11 cellular contexts compared by ENCODE assay signal in the genomic region with DNA sequence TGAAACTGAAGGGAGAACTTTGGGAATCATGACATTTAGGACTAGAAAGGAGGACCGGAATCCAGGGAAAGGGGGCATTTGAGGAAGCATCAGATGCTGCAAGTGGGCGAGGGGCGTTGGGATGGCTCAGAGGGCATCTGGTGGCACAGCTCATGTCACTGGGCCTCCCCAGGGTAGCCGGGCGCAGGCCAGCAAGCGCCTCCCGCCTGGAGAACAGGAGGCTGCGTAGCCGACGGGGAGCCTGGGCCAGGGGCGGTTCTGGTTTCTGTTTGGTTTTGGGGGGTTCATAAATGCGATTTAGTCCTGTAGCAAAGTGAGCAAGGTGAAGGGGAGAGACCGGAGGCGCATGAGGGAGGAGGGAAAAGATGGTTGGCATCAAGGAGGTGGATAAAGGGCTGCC. TPM values are rescaled to one million over a fixed set of nuclear protein-coding genes. Genes with fewer than 3 reads are reported as not detected.
DNase-seq lines count a peak whose midpoint lies in the region; ATAC-seq and TF ChIP-seq lines count a peak whose summit lies in the region.
"Had no signal": no experiment of that assay in that cellular context is flagged by ENCODE, and none has a peak within 500 bp of the region (broad histone marks: within the 10 kb centered on the region; RNA-seq: fewer than 3 reads in every experiment).

No MANE protein-coding gene starts in this region.

- no peak overlapping the region for H3K23ac ChIP-seq in trophoblast cell (ENCODE audit: low read length)

- DNase-seq in WTC11 (ENCODE audit: low spot score): no peak
- DNase-seq in hepatocyte (ENCODE audit: low spot score): no peak
- DNase-seq in trophoblast cell: no peak
- DNase-seq in NCI-H69 (lab: John Stamatoyannopoulos, UW): no peak
- no peak for DNase-seq in pons (ENCODE audit: low spot score)
- no peak for DNase-seq in adrenal gland
- DNase-seq: activated CD8-positive, alpha-beta T cell treated with anti-CD3 and anti-CD28 coated beads, Interleukin-2, amount 10 ng/mL, durations not matched to agents 7 days and 5 days; left cardiac atrium; right cardiac atrium had no signal

- H4K91ac ChIP-seq in trophoblast cell (ENCODE audit: low read depth, low read length): no peak overlapping the region

- no peaks in the 10 kb centered on the region for H3K9me3 ChIP-seq in HUES48 (ENCODE audit: control insufficient read depth, insufficient read depth, low read length)
- no peaks in the 10 kb centered on the region for H3K9me3 ChIP-seq in hepatocyte (ENCODE audit: low read depth)
- peaks cover 2% of the 10 kb centered on the region for H3K9me3 ChIP-seq in trophoblast cell (ENCODE audit: insufficient read depth, low read depth, low read length)
- no peaks in the 10 kb centered on the region for H3K9me3 ChIP-seq in adrenal gland (replicated peaks in 1 of 3)

- H4K8ac ChIP-seq in trophoblast cell (ENCODE audit: low read depth, low read length): no peak overlapping the region

- H3K4me2 ChIP-seq in hepatocyte: peak overlapping the region; percentile 86
- H3K4me2 ChIP-seq in trophoblast cell (ENCODE audit: low read length): peak overlapping the region; percentile 85

- H3K9me2 ChIP-seq in hepatocyte (replicated peaks; ENCODE audit: insufficient read depth): no peaks in the 10 kb centered on the region

- H2AK5ac ChIP-seq in trophoblast cell (ENCODE audit: low read length): no peak overlapping the region

- no peak overlapping the region for H3K18ac ChIP-seq in trophoblast cell (ENCODE audit: low read length)

- no peak overlapping the region for H3K27ac Mint-ChIP-seq in WTC11
- H3K27ac Mint-ChIP-seq: activated CD8-positive, alpha-beta T cell treated with anti-CD3 and anti-CD28 coated beads, Interleukin-2, amount 10 ng/mL, durations not matched to agents 7 days and 5 days had no signal

- ATAC-seq in WTC11: no peak
- ATAC-seq in GM21360 (IDR thresholded peaks at IDR 0.05; ENCODE audit: unreplicated experiment): no peak

- no peak overlapping the region for H2BK12ac ChIP-seq in trophoblast cell (ENCODE audit: low read length)

- no peak overlapping the region for H3K27ac ChIP-seq in HUES48 (ENCODE audit: low read depth, low read length)
- no peak overlapping the region for H3K27ac ChIP-seq in hepatocyte
- H3K27ac ChIP-seq in trophoblast cell (ENCODE audit: low read depth, low read length): no peak overlapping the region
- no peak overlapping the region for H3K27ac ChIP-seq in adrenal gland

- no peaks in the 10 kb centered on the region for H3K36me3 Mint-ChIP-seq in WTC11

- H3K9ac ChIP-seq in HUES48 (ENCODE audit: low read depth, low read length) (no peak overlapping the region), trophoblast cell (ENCODE audit: low read length) (no peak overlapping the region)

- peak overlapping the region; percentile 42 for H2AFZ ChIP-seq in hepatocyte
- H2AFZ ChIP-seq in trophoblast cell (ENCODE audit: insufficient read depth, low read length, poor library complexity): peak overlapping the region; percentile 83

- H4K12ac ChIP-seq in trophoblast cell (ENCODE audit: low read depth, low read length): no peak overlapping the region

- H3K4me1 ChIP-seq in HUES48 (ENCODE audit: control insufficient read depth, insufficient read depth, low read length) (peaks cover 22% of the 10 kb centered on the region), hepatocyte (ENCODE audit: insufficient read depth) (peaks cover 25% of the 10 kb centered on the region), trophoblast cell (ENCODE audit: control insufficient read depth in 1 of 2, insufficient read depth in 2 of 2, low read length in 2 of 2) (peaks cover 7 to 18% of the 10 kb centered on the region in 2 experiments), adrenal gland (replicated peaks in 1 of 2) (peaks cover 0 to 7% of the 10 kb centered on the region in 2 donors)

- H3K27me3 Mint-ChIP-seq in WTC11 (ENCODE audit: low read depth): peaks cover 55% of the 10 kb centered on the region

- intact Hi-C loops in adrenal gland (cut with DNase I): no loop called here

- POLR2A ChIA-PET in WTC11 (lab: Charles Lee): interaction anchor here (2.3 kb wide), 1 partner anchor 13 kb away, joined by 10 read pairs; no protein-coding TSS in a partner anchor

- H3K27me3 ChIP-seq in HUES48 (ENCODE audit: control insufficient read depth, insufficient read depth, low read length) (peaks cover 48% of the 10 kb centered on the region), hepatocyte (peaks cover 15% of the 10 kb centered on the region), trophoblast cell (ENCODE audit: insufficient read depth, low read length) (peaks cover 32% of the 10 kb centered on the region), adrenal gland (peaks cover 29% of the 10 kb centered on the region)

- H3K4ac ChIP-seq in trophoblast cell (ENCODE audit: low read depth, low read length): no peak overlapping the region

- CTCF ChIA-PET in WTC11 (lab: Charles Lee): interaction anchor here (5.1 kb wide), 1 partner anchor 13 kb away, joined by 34 read pairs; no protein-coding TSS in a partner anchor

- H3K4me3 ChIP-seq in HUES48 (ENCODE audit: low read depth, low read length) (peak overlapping the region; percentile 58; the same call in 1 of the 2 replicates), hepatocyte (no peak overlapping the region), trophoblast cell (ENCODE audit: low read depth, low read length) (no peak overlapping the region), adrenal gland (peak overlapping the region in 1 of 4 donors; percentile 49)

- no peak overlapping the region for H3K14ac ChIP-seq in trophoblast cell (ENCODE audit: low read length)

- peak overlapping the region; percentile 71 for H3K4me3 Mint-ChIP-seq in WTC11
- H3K4me3 Mint-ChIP-seq: activated CD8-positive, alpha-beta T cell treated with anti-CD3 and anti-CD28 coated beads, Interleukin-2, amount 10 ng/mL, durations not matched to agents 7 days and 5 days had no signal

- TF ChIP-seq POLR2A in adrenal gland (IDR thresholded peaks at IDR 0.05): no peak

- H3K4me1 Mint-ChIP-seq in WTC11: peaks cover 51% of the 10 kb centered on the region

- no peaks in the 10 kb centered on the region for H3K79me1 ChIP-seq in trophoblast cell (ENCODE audit: low read length)

- no peaks in the 10 kb centered on the region for H3K9me3 Mint-ChIP-seq in WTC11

- H2BK5ac ChIP-seq in trophoblast cell (ENCODE audit: low read depth, low read length, poor library complexity): no peak overlapping the region

- TF ChIP-seq CTCF in WTC11 (IDR thresholded peaks at IDR 0.05): no peak
- TF ChIP-seq CTCF in hepatocyte (IDR thresholded peaks at IDR 0.05; ENCODE audit: poor library complexity): no peak
- no peak for TF ChIP-seq CTCF in adrenal gland (IDR thresholded peaks at IDR 0.05)

- H4K20me1 ChIP-seq in hepatocyte (ENCODE audit: insufficient read depth, poor library complexity, severe bottlenecking): peaks cover 4% of the 10 kb centered on the region

- no peak overlapping the region for H2BK120ac ChIP-seq in trophoblast cell (ENCODE audit: insufficient read depth, low read length, poor library complexity)

- H3K36me3 ChIP-seq in HUES48 (ENCODE audit: control insufficient read depth, insufficient read depth, low read length) (no peaks in the 10 kb centered on the region), hepatocyte (replicated peaks; ENCODE audit: insufficient read depth, low read depth) (no peaks in the 10 kb centered on the region), trophoblast cell (ENCODE audit: control insufficient read depth in 1 of 2, insufficient read depth in 2 of 2, low read length in 2 of 2) (no peaks in the 10 kb centered on the region), adrenal gland (replicated peaks in 1 of 2) (no peaks in the 10 kb centered on the region)

- 84% methylated on average over 14 of the region's 14 CpGs for WGBS in hepatocyte (ENCODE audit: low lambda C conversion rate, missing lambda C conversion rate)
- WGBS in trophoblast cell (ENCODE audit: extremely low coverage, insufficient coverage, insufficient read length): no CpG with 5 or more reads among the region's 14 CpGs
- WGBS in adrenal gland, 4 donors: 70 to 82% (median 79%) methylated on average over 13 to 14 of the region's 14 CpGs

- H3K79me2 ChIP-seq in hepatocyte (peaks cover 37% of the 10 kb centered on the region), trophoblast cell (ENCODE audit: control insufficient read depth, insufficient read depth, low read length, poor library complexity) (no peaks in the 10 kb centered on the region)

TF ChIP-seq in WTC11, 78 proteins besides CTCF, POLR2A, EP300 and RAD21 (continues in another document):
- no peak for TF ChIP-seq FOXP1 (CRISPR knock-in tag; IDR thresholded peaks at IDR 0.05; ENCODE audit: borderline replicate concordance)
- TF ChIP-seq SMAD3 (CRISPR knock-in tag; IDR thresholded peaks at IDR 0.05; ENCODE audit: borderline replicate concordance): no peak
- no peak for TF ChIP-seq ERG (CRISPR knock-in tag; IDR thresholded peaks at IDR 0.05)
- TF ChIP-seq MAX (CRISPR knock-in tag; IDR thresholded peaks at IDR 0.05): no peak
- TF ChIP-seq, protein P1, sequence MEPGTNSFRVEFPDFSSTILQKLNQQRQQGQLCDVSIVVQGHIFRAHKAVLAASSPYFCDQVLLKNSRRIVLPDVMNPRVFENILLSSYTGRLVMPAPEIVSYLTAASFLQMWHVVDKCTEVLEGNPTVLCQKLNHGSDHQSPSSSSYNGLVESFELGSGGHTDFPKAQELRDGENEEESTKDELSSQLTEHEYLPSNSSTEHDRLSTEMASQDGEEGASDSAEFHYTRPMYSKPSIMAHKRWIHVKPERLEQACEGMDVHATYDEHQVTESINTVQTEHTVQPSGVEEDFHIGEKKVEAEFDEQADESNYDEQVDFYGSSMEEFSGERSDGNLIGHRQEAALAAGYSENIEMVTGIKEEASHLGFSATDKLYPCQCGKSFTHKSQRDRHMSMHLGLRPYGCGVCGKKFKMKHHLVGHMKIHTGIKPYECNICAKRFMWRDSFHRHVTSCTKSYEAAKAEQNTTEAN (CRISPR knock-in tag; IDR thresholded peaks at IDR 0.05): no peak

RNA-seq across cellular contexts. Expression of gene ST14, which starts 0.4 kb away (rescaled TPM):
- total RNA-seq in WTC11 (2021) (27.5 to 33.9 TPM (median 27.8 TPM) in 3 replicates), hepatocyte (80.8 and 85.2 TPM in 2 replicates), adrenal gland (10 to 100 TPM in 5 of 8 donors, 1 to 10 TPM in 3; 2.5 to 41.0 (median 11.5) TPM)
- polyA plus RNA-seq in hepatocyte (81.4 and 93.3 TPM in 2 replicates), adrenal gland (10 to 100 TPM in 1 of 3 donors, 1 to 10 TPM in 2; 3.0 to 13.4 (median 3.4) TPM)
- 8.4 and 11.2 TPM in 2 replicates for polyA plus RNA-seq in trophoblast cell (2013)
- total RNA-seq: activated CD8-positive, alpha-beta T cell treated with anti-CD3 and anti-CD28 coated beads, Interleukin-2, amount 10 ng/mL, durations not matched to agents 7 days and 5 days had no signal
